In the genomic region with DNA sequence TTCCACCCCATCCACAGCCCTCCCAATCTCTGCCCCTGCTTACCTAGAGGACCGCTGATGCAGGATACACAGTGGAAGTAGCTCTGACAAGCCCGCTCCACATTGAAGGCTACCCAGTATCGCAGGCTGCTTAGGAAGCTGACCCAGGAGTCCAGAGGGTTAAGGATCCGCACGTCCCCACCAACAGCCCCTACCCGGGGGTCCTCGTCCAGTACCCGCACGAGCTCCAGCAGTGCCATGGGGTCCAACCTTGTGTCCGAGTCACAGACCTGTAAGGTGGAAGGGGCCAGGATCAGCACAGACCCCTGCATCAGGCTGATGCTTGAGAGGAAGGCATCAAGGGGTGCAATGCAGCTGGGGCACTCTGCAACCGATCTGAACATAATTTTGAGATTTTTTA, we compare ENCODE assay signal across 9 cellular contexts. TPM values are rescaled to one million over a fixed set of nuclear protein-coding genes. Genes with fewer than 3 reads are reported as not detected.
"Had no signal": no experiment of that assay in that cellular context is flagged by ENCODE, and none has a peak within 500 bp of the region (broad histone marks: within the 10 kb centered on the region; RNA-seq: fewer than 3 reads in every experiment).

No MANE protein-coding gene starts in this region.

- H3K4me3 ChIP-seq: GM12878 had no signal

- DNase-seq: GDM1, GF-D8 had no signal

- ATAC-seq: GM12878 had no signal

- FAIRE-seq: G401.6, GM12878, GM12891, GM12892, GM18507, GM19239 had no signal

RNA-seq across cellular contexts. Expression of gene HAS1, which starts 6.9 kb away (rescaled TPM):
- total RNA-seq: G401, GM12878 had no signal
- polyA plus RNA-seq: GM12878 had no signal

RNA-seq across cellular contexts. Expression of gene FPR1, which starts 34.8 kb away (rescaled TPM):
- total RNA-seq: G401, GM12878 had no signal
- polyA plus RNA-seq: GM12878 had no signal

RNA-seq across cellular contexts. Expression of gene FPR2, which starts 44.1 kb away (rescaled TPM):
- total RNA-seq: G401, GM12878 had no signal
- polyA plus RNA-seq: GM12878 had no signal
